Comparison of ENCODE assay signal across 9 cellular contexts in genomic region chr5:159034083-159034824, GRCh38.
DNase-seq lines count a peak whose midpoint lies in the region; ATAC-seq lines count a peak whose summit lies in the region.
"Had no signal": no experiment of that assay in that cellular context is flagged by ENCODE, and none has a peak within 500 bp of the region (broad histone marks: within the 10 kb centered on the region; RNA-seq: fewer than 3 reads in every experiment).

No MANE protein-coding gene starts in this region.

- DNase-seq in M059J (ENCODE audit: low read depth), result peak; percentile 46
- DNase-seq in left kidney (ENCODE audit: low read depth, low spot score), result peak; percentile 68
- DNase-seq in amygdala (lab: John Stamatoyannopoulos, UW), result no peak
- DNase-seq in activated CD4-positive, alpha-beta T cell treated with anti-CD3 and anti-CD28 coated beads, Interleukin-2, amount 50 U/mL, for 4 hours, result no peak
- no peak for DNase-seq in stimulated activated CD4-positive, alpha-beta T cell treated with anti-CD3 and anti-CD28 coated beads, Interleukin-4, amount 100 ng/mL, for 4 hours
- no peak for DNase-seq in kidney glomerular epithelial cell (lab: John Stamatoyannopoulos, UW)

- peak; percentile 72 for ATAC-seq in GM21515 (IDR thresholded peaks at IDR 0.05; ENCODE audit: unreplicated experiment)
- ATAC-seq: Panc1 had no signal

- H3K4me3 ChIP-seq in GM08714 (ENCODE audit: low read length), result peak overlapping the region; percentile 73; the same call in 1 of the 2 replicates

Comparison
In these comparisons a context has a peak if more than half of its experiments do, and no peak if none do; other contexts are left out.
1. DNase-seq: peak in M059J (single experiment) and left kidney (single experiment); none in amygdala (0 of 56), activated CD4-positive, alpha-beta T cell treated with anti-CD3 and anti-CD28 coated beads, Interleukin-2, amount 50 U/mL, for 4 hours (0 of 2), stimulated activated CD4-positive, alpha-beta T cell treated with anti-CD3 and anti-CD28 coated beads, Interleukin-4, amount 100 ng/mL, for 4 hours (0 of 2) and kidney glomerular epithelial cell (single experiment).